ENCODE assay signal across 1 cellular context in the genomic region with DNA sequence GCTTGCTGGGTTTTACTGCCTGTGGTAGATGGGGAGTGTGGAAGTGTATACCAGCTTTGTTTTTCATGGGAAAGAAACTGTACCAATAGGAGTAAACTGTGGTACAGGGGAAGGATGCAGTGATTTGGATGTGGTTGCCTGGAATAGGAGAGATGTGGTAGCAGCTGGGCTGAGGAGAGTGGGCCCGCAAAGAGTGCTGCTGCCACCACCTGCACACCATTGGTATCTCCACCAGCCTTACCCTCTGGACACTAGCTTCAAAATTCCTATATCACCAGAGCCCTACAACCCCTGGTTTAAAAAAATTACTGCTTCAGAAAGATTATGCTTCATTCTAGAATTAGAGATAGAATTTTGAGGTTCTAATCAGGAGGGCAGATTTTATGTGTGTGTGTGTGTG.
TF ChIP-seq lines count a peak whose summit lies in the region.

No MANE protein-coding gene starts in this region.

TF ChIP-seq in SK-N-SH treated with all-trans-retinoic acid at 6 μM for 48 hours, 23 proteins besides CTCF, POLR2A, EP300 and RAD21 (continued from another document):
- TF ChIP-seq ZFP3 (CRISPR knock-in tag; IDR thresholded peaks at IDR 0.05) (no peak), BACH2 (CRISPR knock-in tag; IDR thresholded peaks at IDR 0.05; ENCODE audit: borderline replicate concordance) (no peak), ZC3H10 (CRISPR knock-in tag; IDR thresholded peaks at IDR 0.05) (no peak)
